8 cellular contexts compared by ENCODE assay signal in genomic region chr3:140206196-140207040, GRCh38.
DNase-seq lines count a peak whose midpoint lies in the region; ATAC-seq and TF ChIP-seq lines count a peak whose summit lies in the region.

No MANE protein-coding gene starts in this region.

- TF ChIP-seq CTCF in GM06990 (IDR thresholded peaks at IDR 0.05; ENCODE audit: insufficient read depth, low read length, poor library complexity, severe bottlenecking), result peak; percentile 25
- peak; percentile 38 for TF ChIP-seq CTCF in choroid plexus epithelial cell (conservative IDR thresholded peaks at IDR 0.05; ENCODE audit: low read depth, low read length)
- no peak for TF ChIP-seq CTCF in neural cell (IDR thresholded peaks at IDR 0.05; ENCODE audit: poor library complexity, severe bottlenecking)

- H3K9ac ChIP-seq in neural cell (ENCODE audit: low read length) (no peak overlapping the region), Karpas-422 (ENCODE audit: low read length) (no peak overlapping the region)

- H3K4me3 ChIP-seq in GM06990 (replicated peaks; ENCODE audit: low read depth, low read length), result no peak overlapping the region
- no peak overlapping the region for H3K4me3 ChIP-seq in choroid plexus epithelial cell (ENCODE audit: low read depth, low read length)
- H3K4me3 ChIP-seq in neural cell (ENCODE audit: low read length), result no peak overlapping the region
- no peak overlapping the region for H3K4me3 ChIP-seq in Karpas-422 (ENCODE audit: low read length)

- no peak overlapping the region for H3K4me2 ChIP-seq in neural cell (ENCODE audit: low read length)
- H3K4me2 ChIP-seq in Karpas-422 (ENCODE audit: low read depth, low read length, poor library complexity, severe bottlenecking), result no peak overlapping the region

- no peak for ATAC-seq in GM18861 (IDR thresholded peaks at IDR 0.05; ENCODE audit: unreplicated experiment)
- ATAC-seq in GM18520 (IDR thresholded peaks at IDR 0.05; ENCODE audit: unreplicated experiment), result no peak
- ATAC-seq in HG02571 (IDR thresholded peaks at IDR 0.05; ENCODE audit: unreplicated experiment), result no peak

- TF ChIP-seq EP300 in neural cell (conservative IDR thresholded peaks at IDR 0.05; ENCODE audit: poor library complexity, severe bottlenecking), result no peak

- H3K9me3 ChIP-seq in neural cell (ENCODE audit: low read length) (no peaks in the 10 kb centered on the region), Karpas-422 (ENCODE audit: low read length) (no peaks in the 10 kb centered on the region)

- H3K9me2 ChIP-seq in neural cell (ENCODE audit: insufficient read depth, low read length) (no peaks in the 10 kb centered on the region), Karpas-422 (replicated peaks; ENCODE audit: insufficient read depth, low read length) (no peaks in the 10 kb centered on the region)

- H3K27me3 ChIP-seq in GM06990 (replicated peaks; ENCODE audit: control insufficient read depth, insufficient read depth, low read length) (peaks cover 1% of the 10 kb centered on the region), neural cell (ENCODE audit: insufficient read depth, low read depth, low read length) (no peaks in the 10 kb centered on the region), Karpas-422 (ENCODE audit: low read length) (no peaks in the 10 kb centered on the region)

- no peaks in the 10 kb centered on the region for H4K20me1 ChIP-seq in neural cell (ENCODE audit: insufficient read depth)
- H4K20me1 ChIP-seq in Karpas-422 (ENCODE audit: insufficient read depth, low read depth, low read length), result no peaks in the 10 kb centered on the region

- H3K36me3 ChIP-seq in GM06990 (ENCODE audit: control insufficient read depth, insufficient read depth, low read length), result no peaks in the 10 kb centered on the region
- no peaks in the 10 kb centered on the region for H3K36me3 ChIP-seq in neural cell (ENCODE audit: insufficient read depth, low read length)
- no peaks in the 10 kb centered on the region for H3K36me3 ChIP-seq in Karpas-422 (ENCODE audit: insufficient read depth, low read length)

- H3K4me1 ChIP-seq in Karpas-422 (ENCODE audit: low read length), result no peaks in the 10 kb centered on the region

- no peak overlapping the region for H3K27ac ChIP-seq in neural cell (ENCODE audit: low read length)
- no peak overlapping the region for H3K27ac ChIP-seq in Karpas-422 (ENCODE audit: low read length)

- H2AFZ ChIP-seq in neural cell (ENCODE audit: low read depth, low read length) (no peak overlapping the region), Karpas-422 (ENCODE audit: low read length) (no peak overlapping the region)

- no peaks in the 10 kb centered on the region for H3F3A ChIP-seq in neural cell (ENCODE audit: insufficient read depth, low read length, poor library complexity, severe bottlenecking)

- TF ChIP-seq RAD21 in neural cell (conservative IDR thresholded peaks at IDR 0.05), result no peak

- no peak for DNase-seq in GM06990 (ENCODE audit: extremely low read depth, insufficient read length)
- DNase-seq in NCI-H2029 treated with DMSO at 0.1 percent for 48 hours (lab: John Stamatoyannopoulos, UW), result peak; percentile 90
- DNase-seq in choroid plexus epithelial cell (ENCODE audit: low read depth), result peak; percentile 51
- no peak for DNase-seq in Karpas-422

- H3K79me2 ChIP-seq in neural cell (replicated peaks; ENCODE audit: insufficient read depth, low read length) (no peaks in the 10 kb centered on the region), Karpas-422 (ENCODE audit: low read length) (no peaks in the 10 kb centered on the region)

TF ChIP-seq in neural cell, 6 proteins besides CTCF, POLR2A, EP300 and RAD21:
- TF ChIP-seq TAF1 (IDR thresholded peaks at IDR 0.05; ENCODE audit: low read depth) (no peak), REST (IDR thresholded peaks at IDR 0.05; ENCODE audit: borderline replicate concordance) (peak; percentile 33)
TF ChIP-seq in neural cell: peak in this region for 1.

Comparison
In these comparisons a context has a peak if more than half of its experiments do, and no peak if none do; other contexts are left out.
1. DNase-seq: peak in NCI-H2029 treated with DMSO at 0.1 percent for 48 hours (single experiment) and choroid plexus epithelial cell (single experiment); none in GM06990 (single experiment) and Karpas-422 (single experiment).